Comparison of ENCODE assay signal across 8 cellular contexts in genomic region chr19:1438933-1439358, GRCh38. TPM values are rescaled to one million over a fixed set of nuclear protein-coding genes. Genes with fewer than 3 reads are reported as not detected.
A peak's percentile ranks its signal among the peaks of the same experiment; 100 is the strongest.
DNase-seq lines count a peak whose midpoint lies in the region; TF ChIP-seq lines count a peak whose summit lies in the region.

No MANE protein-coding gene starts in this region.

- POLR2A ChIA-PET in CD4-positive, alpha-beta memory T cell (lab: Charles Lee; ENCODE audit: partially characterized antibody): interaction anchor here (1.2 kb wide), 2 partner anchors 30 to 160 kb away, joined by 3 read pairs; no protein-coding TSS in a partner anchor

- H3K36me3 Mint-ChIP-seq in CD4-positive, alpha-beta memory T cell: peaks cover 28 to 49% of the 10 kb centered on the region in 2 donors

- H4K20me1 ChIP-seq in Loucy (ENCODE audit: insufficient read depth, low read length, poor library complexity, severe bottlenecking): peaks cover 44% of the 10 kb centered on the region

- no peak overlapping the region for H2AFZ ChIP-seq in Loucy (ENCODE audit: low read length)
- no peak overlapping the region for H2AFZ ChIP-seq in neuron (ENCODE audit: low read depth, low read length)

- H3K4me3 ChIP-seq in CD4-positive, alpha-beta memory T cell (ENCODE audit: low read length in 2 of 2): peak overlapping the region; percentile 36 to 79
- H3K4me3 ChIP-seq in Loucy (ENCODE audit: low read length, poor library complexity, severe bottlenecking) (peak overlapping the region; percentile 100), duodenal mucosa (ENCODE audit: low read depth in 1 of 2, low read length in 2 of 2) (peak overlapping the region; percentile 91 to 92), neuron (ENCODE audit: low read length) (peak overlapping the region; percentile 89)

- intact Hi-C loops in CD4-positive, alpha-beta memory T cell (cut with micrococcal nuclease): loop anchor here (1.0 kb wide), 3 partner anchors 32 to 164 kb away; partner anchors contain the start of genes DAZAP1, FAM174C and NDUFS7

- no peak for TF ChIP-seq CTCF in Loucy (conservative IDR thresholded peaks at IDR 0.05; ENCODE audit: low read length)

- no peaks in the 10 kb centered on the region for H3K27me3 Mint-ChIP-seq in CD4-positive, alpha-beta memory T cell

- peak overlapping the region; percentile 97 for H3K9ac ChIP-seq in Loucy (ENCODE audit: low read depth, low read length, poor library complexity, severe bottlenecking)
- H3K9ac ChIP-seq in duodenal mucosa (ENCODE audit: low read depth in 1 of 2, low read length in 2 of 2): peak overlapping the region; percentile 79 to 90

- H3K79me2 ChIP-seq in Loucy (ENCODE audit: insufficient read depth, low read length): peaks cover 46% of the 10 kb centered on the region

- no peaks in the 10 kb centered on the region for H3K9me2 ChIP-seq in Loucy (replicated peaks; ENCODE audit: low read depth, low read length)

- H3K27me3 ChIP-seq in CD4-positive, alpha-beta memory T cell (ENCODE audit: insufficient read depth, low read length): no peaks in the 10 kb centered on the region
- H3K27me3 ChIP-seq in Loucy (ENCODE audit: insufficient read depth, low read length, poor library complexity, severe bottlenecking): peaks cover 9% of the 10 kb centered on the region
- H3K27me3 ChIP-seq in duodenal mucosa (ENCODE audit: control insufficient read depth in 1 of 2, insufficient read depth in 2 of 2, low read length in 2 of 2): no peaks in the 10 kb centered on the region
- H3K27me3 ChIP-seq in neuron (ENCODE audit: insufficient read depth, low read length): no peaks in the 10 kb centered on the region

- peaks cover 0 to 5% (median 0%) of the 10 kb centered on the region in 8 donors for H3K9me3 Mint-ChIP-seq in CD4-positive, alpha-beta memory T cell

- DNase-seq in CD4-positive, alpha-beta memory T cell: no peak
- DNase-seq in NCI-H345 treated with DMSO at 0.1 percent for 48 hours (lab: John Stamatoyannopoulos, UW; ENCODE audit: unreplicated experiment) (no peak), DMS114 treated with DMSO at 0.1 percent for 48 hours (lab: John Stamatoyannopoulos, UW; ENCODE audit: unreplicated experiment) (no peak), pons (ENCODE audit: low spot score) (no peak)
- DNase-seq in activated CD8-positive, alpha-beta memory T cell treated with anti-CD3 and anti-CD28 coated beads, Interleukin-2, amount 50 U/mL, for 4 hours: no peak

- peak overlapping the region; percentile 84 to 99 (median 88) for H3K27ac Mint-ChIP-seq in CD4-positive, alpha-beta memory T cell

- H3K36me3 ChIP-seq in CD4-positive, alpha-beta memory T cell (ENCODE audit: insufficient read depth, low read length): peaks cover 37% of the 10 kb centered on the region
- H3K36me3 ChIP-seq in Loucy (ENCODE audit: insufficient read depth, low read length): peaks cover 36% of the 10 kb centered on the region
- peaks cover 12 to 49% of the 10 kb centered on the region in 2 donors for H3K36me3 ChIP-seq in duodenal mucosa (ENCODE audit: control insufficient read depth in 1 of 2, insufficient read depth in 2 of 2, low read length in 2 of 2)
- H3K36me3 ChIP-seq in neuron (ENCODE audit: insufficient read depth, low read length): peaks cover 52% of the 10 kb centered on the region

- H3K27ac ChIP-seq in CD4-positive, alpha-beta memory T cell (ENCODE audit: low read depth, low read length): peak overlapping the region; percentile 93
- H3K27ac ChIP-seq in duodenal mucosa (ENCODE audit: low read depth, low read length): no peak overlapping the region

- H3K9me3 ChIP-seq in CD4-positive, alpha-beta memory T cell (ENCODE audit: control insufficient read depth in 1 of 2, low read length in 2 of 2): no peaks in the 10 kb centered on the region
- H3K9me3 ChIP-seq in Loucy (ENCODE audit: insufficient read depth, low read depth, low read length) (no peaks in the 10 kb centered on the region), duodenal mucosa (ENCODE audit: control insufficient read depth in 1 of 2, low read length in 2 of 2) (no peaks in the 10 kb centered on the region), neuron (ENCODE audit: low read length) (no peaks in the 10 kb centered on the region)

- H3K4me1 Mint-ChIP-seq in CD4-positive, alpha-beta memory T cell: peaks cover 1 to 40% (median 19%) of the 10 kb centered on the region in 4 donors

- peak overlapping the region; percentile 99 for H3K4me2 ChIP-seq in Loucy (ENCODE audit: low read depth, low read length, poor library complexity, severe bottlenecking)

- H3K4me3 Mint-ChIP-seq in CD4-positive, alpha-beta memory T cell: peak overlapping the region; percentile 88 to 99 (median 98)

- peaks cover 2% of the 10 kb centered on the region; the same call in 1 of the 2 replicates for H3F3A ChIP-seq in Loucy (ENCODE audit: low read depth)

- CTCF ChIA-PET in CD4-positive, alpha-beta memory T cell (lab: Charles Lee; ENCODE audit: partially characterized antibody): no interaction called here

- peaks cover 29% of the 10 kb centered on the region for H3K4me1 ChIP-seq in CD4-positive, alpha-beta memory T cell (ENCODE audit: insufficient read depth, low read length)
- H3K4me1 ChIP-seq in Loucy (ENCODE audit: insufficient read depth, low read length, poor library complexity, severe bottlenecking): peaks cover 21% of the 10 kb centered on the region
- peaks cover 10 to 22% of the 10 kb centered on the region in 2 donors for H3K4me1 ChIP-seq in duodenal mucosa (ENCODE audit: control insufficient read depth in 1 of 2, insufficient read depth in 2 of 2, low read length in 2 of 2)
- H3K4me1 ChIP-seq in neuron (ENCODE audit: insufficient read depth, low read length): peaks cover 18% of the 10 kb centered on the region

RNA-seq across cellular contexts. Expression of gene RPS15, which starts 0.8 kb away (rescaled TPM):
- 1,000 to 10,000 TPM; 1,715 to 1,828 TPM for total RNA-seq in CD4-positive, alpha-beta memory T cell
- 1,000 to 10,000 TPM; 2,575 to 2,757 TPM for polyA plus RNA-seq in CD4-positive, alpha-beta memory T cell

RNA-seq across cellular contexts. Expression of gene APC2, which starts 11.0 kb away (rescaled TPM):
- not detected for total RNA-seq in CD4-positive, alpha-beta memory T cell
- not detected for polyA plus RNA-seq in CD4-positive, alpha-beta memory T cell

RNA-seq across cellular contexts. Expression of gene DAZAP1, which starts 31.6 kb away (rescaled TPM):
- 100 to 1,000 TPM; 143 to 152 TPM for total RNA-seq in CD4-positive, alpha-beta memory T cell
- polyA plus RNA-seq in CD4-positive, alpha-beta memory T cell: 1 to 10 TPM; 2.5 to 9.1 TPM

RNA-seq across cellular contexts. Expression of gene GAMT, which starts 37.6 kb away (rescaled TPM):
- total RNA-seq in CD4-positive, alpha-beta memory T cell: 10 to 100 TPM; 15.9 to 16.2 TPM
- 10 to 100 TPM; 19.3 to 20.3 TPM for polyA plus RNA-seq in CD4-positive, alpha-beta memory T cell

RNA-seq across cellular contexts. Expression of gene C19orf25, which starts 40.1 kb away (rescaled TPM):
- total RNA-seq in CD4-positive, alpha-beta memory T cell: 10 to 100 TPM; 68.8 to 79.8 TPM
- 10 to 100 TPM; 41.5 to 48.9 TPM for polyA plus RNA-seq in CD4-positive, alpha-beta memory T cell
